ENCODE assay signal across 17 cellular contexts in the genomic region with DNA sequence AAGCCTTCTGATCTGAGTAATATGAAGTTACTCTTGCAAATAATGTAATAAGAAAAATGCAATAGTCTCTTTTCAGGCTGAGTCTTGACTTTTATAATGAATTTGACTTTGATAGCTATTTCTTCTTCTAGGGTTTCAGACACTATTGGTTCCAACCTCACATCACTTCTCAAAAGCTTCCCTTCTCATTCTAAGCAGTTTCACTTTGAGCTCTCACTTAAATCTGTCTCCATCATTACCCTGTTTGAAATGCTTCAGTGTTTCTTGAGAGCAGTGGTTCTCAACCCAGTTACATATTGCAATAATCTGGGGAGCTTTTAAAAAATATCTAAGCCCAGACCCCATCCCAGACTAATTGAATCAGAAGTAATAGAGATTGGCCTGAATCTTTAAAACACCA. TPM values are rescaled to one million over a fixed set of nuclear protein-coding genes. Genes with fewer than 3 reads are reported as not detected.
DNase-seq lines count a peak whose midpoint lies in the region; ATAC-seq, FAIRE-seq and TF ChIP-seq lines count a peak whose summit lies in the region.
"Had no signal": no experiment of that assay in that cellular context is flagged by ENCODE, and none has a peak within 500 bp of the region (broad histone marks: within the 10 kb centered on the region; RNA-seq: fewer than 3 reads in every experiment).

No MANE protein-coding gene starts in this region.

- H3K4me1 Mint-ChIP-seq in progenitor cell of endocrine pancreas (ENCODE audit: low read depth), result peaks cover 5% of the 10 kb centered on the region
- H3K4me1 Mint-ChIP-seq: activated CD4-positive, alpha-beta memory T cell treated with anti-CD3 and anti-CD28 coated beads, Interleukin-2, amount 10 ng/mL, durations not matched to agents 7 days and 5 days; activated naive CD4-positive, alpha-beta T cell treated with anti-CD3 and anti-CD28 coated beads, Interleukin-2, amount 10 ng/mL, durations not matched to agents 7 days and 5 days; central memory CD8-positive, alpha-beta T cell had no signal

- no peak overlapping the region for H3K4me3 Mint-ChIP-seq in progenitor cell of endocrine pancreas (ENCODE audit: low read depth)
- H3K4me3 Mint-ChIP-seq: activated CD4-positive, alpha-beta memory T cell treated with anti-CD3 and anti-CD28 coated beads, Interleukin-2, amount 10 ng/mL, durations not matched to agents 7 days and 5 days; activated naive CD4-positive, alpha-beta T cell treated with anti-CD3 and anti-CD28 coated beads, Interleukin-2, amount 10 ng/mL, durations not matched to agents 7 days and 5 days; central memory CD8-positive, alpha-beta T cell; T-helper 1 cell treated with Interleukin-12 subunit alpha and Interleukin-12 subunit beta and Interleukin-4 antibody, amounts not matched to agents 30 μg/mL and 1 μg/mL, for 36 hours; type B pancreatic cell had no signal

- H3K9me3 Mint-ChIP-seq in progenitor cell of endocrine pancreas (ENCODE audit: low read depth), result no peaks in the 10 kb centered on the region
- H3K9me3 Mint-ChIP-seq: activated CD4-positive, alpha-beta memory T cell treated with anti-CD3 and anti-CD28 coated beads, Interleukin-2, amount 10 ng/mL, durations not matched to agents 7 days and 5 days; activated naive CD4-positive, alpha-beta T cell treated with anti-CD3 and anti-CD28 coated beads, Interleukin-2, amount 10 ng/mL, durations not matched to agents 7 days and 5 days; central memory CD8-positive, alpha-beta T cell; T-helper 1 cell treated with Interleukin-12 subunit alpha and Interleukin-12 subunit beta and Interleukin-4 antibody, amounts not matched to agents 30 μg/mL and 1 μg/mL, for 36 hours; type B pancreatic cell had no signal

- no peaks in the 10 kb centered on the region for H3K36me3 Mint-ChIP-seq in progenitor cell of endocrine pancreas (ENCODE audit: insufficient read depth)
- H3K36me3 Mint-ChIP-seq: activated naive CD4-positive, alpha-beta T cell treated with anti-CD3 and anti-CD28 coated beads, Interleukin-2, amount 10 ng/mL, durations not matched to agents 7 days and 5 days; type B pancreatic cell had no signal

- H3K27me3 Mint-ChIP-seq in progenitor cell of endocrine pancreas, result no peaks in the 10 kb centered on the region
- H3K27me3 Mint-ChIP-seq: activated naive CD4-positive, alpha-beta T cell treated with anti-CD3 and anti-CD28 coated beads, Interleukin-2, amount 10 ng/mL, durations not matched to agents 7 days and 5 days; central memory CD8-positive, alpha-beta T cell; type B pancreatic cell had no signal

- no peak overlapping the region for H3K4me3 ChIP-seq in GM06990 (replicated peaks; ENCODE audit: low read depth, low read length)
- H3K4me3 ChIP-seq: PC-9 had no signal

- H3K27ac Mint-ChIP-seq in progenitor cell of endocrine pancreas, result no peak overlapping the region
- H3K27ac Mint-ChIP-seq: activated CD4-positive, alpha-beta memory T cell treated with anti-CD3 and anti-CD28 coated beads, Interleukin-2, amount 10 ng/mL, durations not matched to agents 7 days and 5 days; activated naive CD4-positive, alpha-beta T cell treated with anti-CD3 and anti-CD28 coated beads, Interleukin-2, amount 10 ng/mL, durations not matched to agents 7 days and 5 days; T-helper 1 cell treated with Interleukin-12 subunit alpha and Interleukin-12 subunit beta and Interleukin-4 antibody, amounts not matched to agents 30 μg/mL and 1 μg/mL, for 36 hours; type B pancreatic cell had no signal

- ATAC-seq in HG02759 (IDR thresholded peaks at IDR 0.05; ENCODE audit: unreplicated experiment) (peak; percentile 48), HG03521 (IDR thresholded peaks at IDR 0.05; ENCODE audit: unreplicated experiment) (peak; percentile 55)
- ATAC-seq: left ventricle myocardium superior had no signal

- no peaks in the 10 kb centered on the region for H3K36me3 ChIP-seq in GM06990 (ENCODE audit: control insufficient read depth, insufficient read depth, low read length)

- DNase-seq in GM06990 (ENCODE audit: extremely low read depth, insufficient read length) (peak; percentile 43), GM19239 (ENCODE audit: insufficient read length, low spot score) (no peak), H4 (ENCODE audit: low spot score) (no peak), progenitor cell of endocrine pancreas (ENCODE audit: low spot score, unreplicated experiment) (no peak), NCI-H774 (lab: John Stamatoyannopoulos, UW) (no peak), HT-29 (ENCODE audit: low spot score) (no peak)
- DNase-seq: activated CD4-positive, alpha-beta memory T cell treated with anti-CD3 and anti-CD28 coated beads, Interleukin-2, amount 10 ng/mL, durations not matched to agents 7 days and 5 days; activated naive CD4-positive, alpha-beta T cell treated with anti-CD3 and anti-CD28 coated beads, Interleukin-2, amount 10 ng/mL, durations not matched to agents 7 days and 5 days; Karpas-422; left ventricle myocardium superior; nucleus accumbens; PC-9 had no signal

- TF ChIP-seq CTCF in GM06990 (IDR thresholded peaks at IDR 0.05; ENCODE audit: insufficient read depth, low read length, poor library complexity, severe bottlenecking) (no peak), progenitor cell of endocrine pancreas (IDR thresholded peaks at IDR 0.05; ENCODE audit: unreplicated experiment) (no peak)

- H3K27me3 ChIP-seq in GM06990 (replicated peaks; ENCODE audit: control insufficient read depth, insufficient read depth, low read length), result no peaks in the 10 kb centered on the region

- FAIRE-seq in GM19239 (lab: Jason Lieb, UNC), result peak; percentile 65

RNA-seq across cellular contexts. Expression of gene BMP2K, which starts 40.5 kb away (rescaled TPM):
- total RNA-seq in H4 (2014; rRNA removed; shearing (Covaris generic)), result 8.9 and 23.7 TPM in 2 replicates
- 32.5 and 35.2 TPM in 2 replicates for total RNA-seq in progenitor cell of endocrine pancreas
- total RNA-seq in HT-29 (2014; rRNA removed; shearing (Covaris generic)), result 11.3 and 12.3 TPM in 2 replicates
